ENCODE assay signal across 17 cellular contexts in the genomic region with DNA sequence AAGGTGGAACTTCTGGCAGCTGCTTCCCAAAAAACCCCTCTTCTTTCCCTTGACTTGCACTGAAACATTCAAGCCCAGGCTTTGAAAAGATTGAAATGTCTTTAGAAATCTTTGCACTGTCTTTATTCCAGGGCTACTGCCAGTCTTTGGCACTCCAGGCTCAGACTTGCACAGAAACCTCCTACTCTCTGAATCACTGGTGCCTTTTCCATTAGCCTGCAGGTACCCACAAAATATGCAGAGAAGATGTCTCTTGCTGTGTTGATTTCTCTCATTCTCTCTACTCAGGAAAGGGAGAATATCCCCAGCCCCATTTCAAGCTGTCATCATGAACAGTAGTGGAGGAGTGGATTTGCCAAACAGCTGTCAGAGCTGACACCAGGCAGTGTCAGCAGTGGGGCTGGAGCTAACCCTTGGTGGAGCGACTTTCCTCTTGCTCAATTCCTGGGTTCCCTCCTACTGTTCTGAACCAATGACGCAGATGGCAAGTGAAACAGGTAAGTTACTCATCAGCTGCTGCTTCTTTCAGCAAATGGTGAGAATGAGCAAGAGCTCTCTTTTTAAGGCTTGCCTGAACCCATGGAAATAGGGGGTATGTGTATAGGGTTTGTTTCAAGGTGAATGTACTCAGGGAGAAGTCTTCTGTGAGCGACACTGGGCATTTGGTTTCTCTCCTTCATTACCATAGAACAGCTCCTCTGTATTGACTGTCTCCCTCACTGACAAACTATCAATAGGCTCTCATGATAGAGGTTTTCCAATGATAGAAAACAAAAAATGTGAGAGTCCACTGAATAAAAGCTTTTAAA.
DNase-seq lines count a peak whose midpoint lies in the region; FAIRE-seq and TF ChIP-seq lines count a peak whose summit lies in the region.
"Had no signal": no experiment of that assay in that cellular context is flagged by ENCODE, and none has a peak within 500 bp of the region (broad histone marks: within the 10 kb centered on the region; RNA-seq: fewer than 3 reads in every experiment).

No MANE protein-coding gene starts in this region.

- 77 to 90% methylated on average over 3 of the region's 3 CpGs for whole genome bisulfite sequencing in GM23248 (ENCODE audit: low coverage in 1 of 2, low lambda C conversion rate in 2 of 2, missing lambda C conversion rate in 2 of 2), 2 experiments

- CTCF ChIA-PET in RWPE1 (lab: Yijun Ruan, JAX): no interaction called here

- no peaks in the 10 kb centered on the region for H3K9me2 ChIP-seq in GM23248 (ENCODE audit: insufficient read depth)

- no peaks in the 10 kb centered on the region for H3F3A ChIP-seq in GM23248 (ENCODE audit: insufficient read depth)

- intact Hi-C loops in head of caudate nucleus (cut with DNase I): no loop called here

- no peak overlapping the region for H3K4me2 ChIP-seq in GM23248 (ENCODE audit: unreplicated experiment)
- H3K4me2 ChIP-seq: BLaER1 treated with 17β-estradiol and CSF1 and Interleukin-3, amounts not matched to agents 10 nM and 100 nM; GM23338 had no signal

- no peaks in the 10 kb centered on the region for H3K36me3 ChIP-seq in GM23248 (ENCODE audit: low read depth)
- no peaks in the 10 kb centered on the region for H3K36me3 ChIP-seq in bronchial epithelial cell (ENCODE audit: control insufficient read depth, insufficient read depth, low read length)
- H3K36me3 ChIP-seq: BLaER1 treated with 17β-estradiol and CSF1 and Interleukin-3, amounts not matched to agents 10 nM and 100 nM; HAP-1 had no signal

- in situ Hi-C loops in GM23248 (cut with MboI): no loop called here

- H3K27ac ChIP-seq in GM23248: no peak overlapping the region
- no peak overlapping the region for H3K27ac ChIP-seq in RWPE1
- H3K27ac ChIP-seq: BLaER1 treated with 17β-estradiol and CSF1 and Interleukin-3, amounts not matched to agents 10 nM and 100 nM had no signal

- H3K9ac ChIP-seq in GM23248: no peak overlapping the region
- H3K9ac ChIP-seq: BLaER1 treated with 17β-estradiol and CSF1 and Interleukin-3, amounts not matched to agents 10 nM and 100 nM had no signal

- H2AFZ ChIP-seq in GM23248: no peak overlapping the region

- H3K4me1 ChIP-seq in GM23248 (ENCODE audit: insufficient read depth): no peaks in the 10 kb centered on the region
- H3K4me1 ChIP-seq: BLaER1 treated with 17β-estradiol and CSF1 and Interleukin-3, amounts not matched to agents 10 nM and 100 nM; HAP-1 had no signal

- no peaks in the 10 kb centered on the region for H3K79me2 ChIP-seq in GM23248 (ENCODE audit: insufficient read depth)

- H3K4me3 ChIP-seq in GM23248: no peak overlapping the region
- no peak overlapping the region for H3K4me3 ChIP-seq in bronchial epithelial cell (ENCODE audit: low read depth, low read length)
- H3K4me3 ChIP-seq: BLaER1 treated with 17β-estradiol and CSF1 and Interleukin-3, amounts not matched to agents 10 nM and 100 nM; GM23338; HAP-1 had no signal

- H3K9me3 ChIP-seq in GM23248 (ENCODE audit: low read depth): no peaks in the 10 kb centered on the region
- H3K9me3 ChIP-seq: BLaER1 treated with 17β-estradiol and CSF1 and Interleukin-3, amounts not matched to agents 10 nM and 100 nM; HAP-1 had no signal

- POLR2A ChIA-PET in RWPE1 (lab: Yijun Ruan, JAX; ENCODE audit: low non-redundant PET): no interaction called here

- H4K20me1 ChIP-seq in GM23248 (ENCODE audit: insufficient read depth): no peaks in the 10 kb centered on the region
- H4K20me1 ChIP-seq: BLaER1 treated with 17β-estradiol and CSF1 and Interleukin-3, amounts not matched to agents 10 nM and 100 nM had no signal

- TF ChIP-seq CTCF in bronchial epithelial cell (IDR thresholded peaks at IDR 0.05; ENCODE audit: insufficient read depth, low read length, severe bottlenecking) (no peak), RWPE1 (conservative IDR thresholded peaks at IDR 0.05; ENCODE audit: low read depth) (no peak)

- DNase-seq in GM23248 (peak; percentile 16), NCI-H82 treated with DMSO at 0.1 percent for 48 hours (lab: John Stamatoyannopoulos, UW; ENCODE audit: unreplicated experiment) (peak; percentile 33), bronchial epithelial cell (ENCODE audit: low read depth) (peak; percentile 4), head of caudate nucleus (peak in 31 of 42 donors; percentile 3 to 64 (median 25)), NCI-H526 (lab: John Stamatoyannopoulos, UW) (no peak), RWPE1 (ENCODE audit: low spot score) (no peak), T-helper 1 cell (no peak)
- DNase-seq: ACHN; CD4-positive, CD25-positive, alpha-beta regulatory T cell; DMS53; GF-D8; HFFc6 had no signal

- H3K27me3 ChIP-seq in GM23248 (replicated peaks; ENCODE audit: insufficient read depth): no peaks in the 10 kb centered on the region
- H3K27me3 ChIP-seq in bronchial epithelial cell (ENCODE audit: control insufficient read depth, insufficient read depth, low read length): no peaks in the 10 kb centered on the region
- H3K27me3 ChIP-seq: BLaER1 treated with 17β-estradiol and CSF1 and Interleukin-3, amounts not matched to agents 10 nM and 100 nM had no signal

- FAIRE-seq in bronchial epithelial cell (lab: Jason Lieb, UNC): no peak
- FAIRE-seq: HepG2, HTR-8/SVneo had no signal

Comparison
In these comparisons a context has a peak if more than half of its experiments do, and no peak if none do; other contexts are left out.
1. DNase-seq: peak in GM23248 (single experiment), NCI-H82 treated with DMSO at 0.1 percent for 48 hours (single experiment), bronchial epithelial cell (single experiment) and head of caudate nucleus (31 of 42); none in NCI-H526 (0 of 2), RWPE1 (single experiment) and T-helper 1 cell (0 of 5).